In genomic region chr6:35451354-35452185, GRCh38 we compare ENCODE assay signal across 8 cellular contexts. TPM values are rescaled to one million over a fixed set of nuclear protein-coding genes. Genes with fewer than 3 reads are reported as not detected.
DNase-seq lines count a peak whose midpoint lies in the region; ATAC-seq and TF ChIP-seq lines count a peak whose summit lies in the region.

No MANE protein-coding gene starts in this region.

- peak overlapping the region; percentile 77 for H2AFZ ChIP-seq in mesenchymal stem cell (ENCODE audit: low read depth, low read length)

- H3K4me1 ChIP-seq in heart right ventricle (peaks cover 3 to 44% (median 29%) of the 10 kb centered on the region in 9 donors), mesenchymal stem cell (ENCODE audit: control insufficient read depth, insufficient read depth, low read depth, low read length) (peaks cover 10% of the 10 kb centered on the region), upper lobe of right lung (peaks cover 23% of the 10 kb centered on the region)

- no peak overlapping the region for H2BK15ac ChIP-seq in mesenchymal stem cell (ENCODE audit: low read depth, poor library complexity, severe bottlenecking)

- H3K14ac ChIP-seq in mesenchymal stem cell (ENCODE audit: low read length in 2 of 2) = no peak overlapping the region

- H3K27me3 ChIP-seq in heart right ventricle (no peaks in the 10 kb centered on the region), mesenchymal stem cell (ENCODE audit: control insufficient read depth in 1 of 2, insufficient read depth in 1 of 2, low read length in 2 of 2) (peaks cover 11 to 12% of the 10 kb centered on the region in 2 experiments), upper lobe of right lung (no peaks in the 10 kb centered on the region)

- H3K36me3 ChIP-seq in heart right ventricle = peaks cover 0 to 14% (median 0%) of the 10 kb centered on the region in 9 donors
- peaks cover 3 to 8% of the 10 kb centered on the region in 2 experiments for H3K36me3 ChIP-seq in mesenchymal stem cell (ENCODE audit: control insufficient read depth in 1 of 2, insufficient read depth in 2 of 2, low read depth in 1 of 2, low read length in 2 of 2)
- peaks cover 8% of the 10 kb centered on the region for H3K36me3 ChIP-seq in upper lobe of right lung

- 12 to 19% methylated on average over 20 of the region's 20 CpGs for WGBS in heart right ventricle, 2 donors
- 38% methylated on average over 15 of the region's 20 CpGs for WGBS in mesenchymal stem cell

- DNase-seq in heart right ventricle (peak in 1 of 2 donors; percentile 43), Right ventricle myocardium inferior (ENCODE audit: missing footprints) (no peak), mesenchymal stem cell (no peak), upper lobe of right lung (no peak), NCI-H2227 (lab: John Stamatoyannopoulos, UW; ENCODE audit: unreplicated experiment) (no peak), GM10248 (ENCODE audit: extremely low spot score) (no peak)
- DNase-seq in stimulated activated naive CD4-positive, alpha-beta T cell treated with Interleukin-2 at 50 U/mL for 16 hours (lab: John Stamatoyannopoulos, UW) = no peak

- H3K27ac ChIP-seq in heart right ventricle (peak overlapping the region in 9 of 10 donors; percentile 50 to 86 (median 78)), angular gyrus (ENCODE audit: low read depth, low read length) (peak overlapping the region; percentile 44), mesenchymal stem cell (ENCODE audit: low read length, poor library complexity, severe bottlenecking) (no peak overlapping the region), upper lobe of right lung (no peak overlapping the region)

- no peak overlapping the region for H2BK5ac ChIP-seq in mesenchymal stem cell (ENCODE audit: low read depth, low read length, poor library complexity, severe bottlenecking)

- POLR2A ChIA-PET in GM10248 (lab: Yijun Ruan, JAX) = no interaction called here

- no peak overlapping the region for H4K91ac ChIP-seq in mesenchymal stem cell (ENCODE audit: low read length)

- no peak overlapping the region for H3K4ac ChIP-seq in mesenchymal stem cell (ENCODE audit: low read depth in 1 of 2, low read length in 2 of 2)

- peak overlapping the region in 1 of 2 experiments; percentile 56 for H3K18ac ChIP-seq in mesenchymal stem cell (ENCODE audit: low read depth in 1 of 2, low read length in 2 of 2)

- H3K4me2 ChIP-seq in mesenchymal stem cell (ENCODE audit: low read length, poor library complexity, severe bottlenecking) = peak overlapping the region; percentile 52

- TF ChIP-seq CTCF in heart right ventricle (IDR thresholded peaks at IDR 0.05) (no peak), upper lobe of right lung (IDR thresholded peaks at IDR 0.05) (no peak), GM10248 (IDR thresholded peaks at IDR 0.05; ENCODE audit: control extremely low read depth, extremely low read depth, low read depth, missing control alignments) (no peak)

- H3K23ac ChIP-seq in mesenchymal stem cell (ENCODE audit: low read length in 2 of 2) = no peak overlapping the region

- no peak overlapping the region for H2AK5ac ChIP-seq in mesenchymal stem cell (ENCODE audit: low read length, severe bottlenecking)

- H3K4me3 ChIP-seq in heart right ventricle = peak overlapping the region in 9 of 10 donors; percentile 55 to 79 (median 68)
- H3K4me3 ChIP-seq in mesenchymal stem cell (ENCODE audit: insufficient read depth in 1 of 2, low read depth in 1 of 2, low read length in 2 of 2) = peak overlapping the region; percentile 59 to 82
- H3K4me3 ChIP-seq in upper lobe of right lung = peak overlapping the region; percentile 76

- peak overlapping the region; percentile 10 for H3K9ac ChIP-seq in mesenchymal stem cell (ENCODE audit: low read length)

- intact Hi-C loops in heart right ventricle (cut with DNase I) = loop anchor here in 4 of 10 donors (1.0 to 5.0 kb wide), 3 partner anchors 109 to 154 kb away; partner anchors contain the start of genes DEF6 (in 3 of the 4) and PPARD (in 2 of the 4)
- intact Hi-C loops in Right ventricle myocardium inferior (cut with DNase I) = no loop called here
- intact Hi-C loops in upper lobe of right lung (cut with DNase I) = no loop called here

- CTCF ChIA-PET in GM10248 (lab: Yijun Ruan, JAX) = interaction anchor here (0.7 to 12.5 kb wide), 8 partner anchors 10 to 158 kb away, joined by 3 to 213 read pairs (median 7); partner anchors contain the start of genes DEF6 and PPARD

- no peak overlapping the region for H2BK12ac ChIP-seq in mesenchymal stem cell (ENCODE audit: low read length in 2 of 2)

- no peak overlapping the region for H2BK120ac ChIP-seq in mesenchymal stem cell (ENCODE audit: low read depth, low read length)

- H4K8ac ChIP-seq in mesenchymal stem cell (ENCODE audit: low read length) = no peak overlapping the region

- no peaks in the 10 kb centered on the region for H3K9me3 ChIP-seq in heart right ventricle
- H3K9me3 ChIP-seq in mesenchymal stem cell (ENCODE audit: control insufficient read depth, low read length) = no peaks in the 10 kb centered on the region
- no peaks in the 10 kb centered on the region for H3K9me3 ChIP-seq in upper lobe of right lung

- ATAC-seq in heart right ventricle (peak in 4 of 8 donors; percentile 1 to 18 (median 13)), Right ventricle myocardium inferior (no peak), upper lobe of right lung (no peak)

- no peaks in the 10 kb centered on the region for H3K79me1 ChIP-seq in mesenchymal stem cell (replicated peaks; ENCODE audit: low read length, poor library complexity, severe bottlenecking)

RNA-seq across cellular contexts. Expression of gene FANCE, which starts 0.6 kb away (rescaled TPM):
- total RNA-seq in heart right ventricle (1 to 10 TPM; 1.5 to 5.3 (median 3.0) TPM), Right ventricle myocardium inferior (4.1 TPM), upper lobe of right lung (10.4 TPM)
- 1 to 10 TPM; 1.8 to 2.4 TPM for polyA plus RNA-seq in heart right ventricle
- polyA plus RNA-seq in mesenchymal stem cell (2013, experiment 1 of 2) = 2.3 TPM
- 2.3 TPM for polyA plus RNA-seq in mesenchymal stem cell (2013, experiment 2 of 2)

RNA-seq across cellular contexts. Expression of gene RPL10A, which starts 16.6 kb away (rescaled TPM):
- total RNA-seq in heart right ventricle (100 to 1,000 TPM; 476 to 650 (median 529) TPM), Right ventricle myocardium inferior (606 TPM), upper lobe of right lung (941 TPM)
- 1,000 to 10,000 TPM in 1 of 2 donors, 100 to 1,000 TPM in 1; 231 to 1,620 TPM for polyA plus RNA-seq in heart right ventricle
- polyA plus RNA-seq in mesenchymal stem cell (2013, experiment 1 of 2) = 1,727 TPM
- 1,711 TPM for polyA plus RNA-seq in mesenchymal stem cell (2013, experiment 2 of 2)

RNA-seq across cellular contexts. Expression of gene TEAD3, which starts 45.3 kb away (rescaled TPM):
- 10 to 100 TPM; 27.9 to 54.4 (median 35.5) TPM for total RNA-seq in heart right ventricle
- 10 to 100 TPM; 28.3 to 29.1 TPM for polyA plus RNA-seq in heart right ventricle
- total RNA-seq in Right ventricle myocardium inferior = 32.2 TPM
- polyA plus RNA-seq in mesenchymal stem cell (2013, experiment 1 of 2) = 41.3 TPM
- 39.0 TPM for polyA plus RNA-seq in mesenchymal stem cell (2013, experiment 2 of 2)
- 23.4 TPM for total RNA-seq in upper lobe of right lung

Comparison
In these comparisons a context has a peak if more than half of its experiments do, and no peak if none do; other contexts are left out.
1. H3K27ac ChIP-seq: peak in heart right ventricle (9 of 10) and angular gyrus (single experiment); none in mesenchymal stem cell (single experiment) and upper lobe of right lung (single experiment).
2. Peak in every context shown above with its lines, with median percentiles within 50 percentile points of each other: H3K4me3 ChIP-seq.